In the genomic region with DNA sequence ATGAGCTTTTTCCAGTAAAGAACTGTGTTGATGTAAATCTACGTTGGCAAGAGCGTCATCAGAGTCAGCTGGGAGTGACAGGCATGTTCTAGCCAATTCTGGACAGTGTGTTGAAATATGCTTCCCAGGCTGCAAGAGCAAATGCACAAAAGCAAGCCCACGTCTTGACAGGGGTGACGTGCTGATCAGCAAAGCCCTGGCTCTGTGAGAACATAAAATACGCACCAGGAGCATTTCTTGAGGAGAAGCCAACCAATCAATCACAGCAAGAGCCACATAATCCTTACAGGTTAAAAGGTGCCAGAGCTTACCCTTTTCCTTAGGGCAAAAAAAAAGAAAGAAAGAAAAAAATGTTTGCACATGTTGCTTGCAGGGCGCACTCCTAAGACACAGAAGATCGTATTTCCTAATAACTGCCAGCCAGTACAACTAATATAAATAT, we compare ENCODE assay signal across 10 cellular contexts.
DNase-seq lines count a peak whose midpoint lies in the region; ATAC-seq and TF ChIP-seq lines count a peak whose summit lies in the region.
"Had no signal": no experiment of that assay in that cellular context is flagged by ENCODE, and none has a peak within 500 bp of the region (broad histone marks: within the 10 kb centered on the region; RNA-seq: fewer than 3 reads in every experiment).

No MANE protein-coding gene starts in this region.

- H3K4ac ChIP-seq in mesendoderm (ENCODE audit: low read depth, low read length) = no peak overlapping the region

- H4K5ac ChIP-seq in mesendoderm (ENCODE audit: low read length) = no peak overlapping the region

- no peak overlapping the region for H2BK120ac ChIP-seq in mesendoderm (ENCODE audit: low read depth, low read length)

- no peak overlapping the region for H4K8ac ChIP-seq in mesendoderm (ENCODE audit: low read depth, low read length)

- ATAC-seq in HG03159 (IDR thresholded peaks at IDR 0.05; ENCODE audit: unreplicated experiment) = no peak
- no peak for ATAC-seq in GM19467 (IDR thresholded peaks at IDR 0.05; ENCODE audit: unreplicated experiment)

- DNase-seq in Daoy (ENCODE audit: low read depth) (peak; percentile 68), fibroblast of villous mesenchyme (ENCODE audit: low read depth) (peak; percentile 96), renal cortical epithelial cell (ENCODE audit: low read depth) (peak; percentile 82), mesendoderm (no peak)
- DNase-seq in activated CD4-positive, alpha-beta T cell treated with anti-CD3 and anti-CD28 coated beads, Interleukin-2, amount 50 U/mL, for 1 hour = no peak
- DNase-seq: activated T-cell treated with anti-CD3 and anti-CD28 coated beads, Interleukin-2, amount 50 U/mL, for 24 hours; stimulated activated CD4-positive, alpha-beta T cell treated with anti-CD3 and anti-CD28 coated beads, Interleukin-1b, Interleukin-23, amount 100 ng/mL, for 48 hours had no signal

- no CpG with 5 or more reads among the region's 7 CpGs for WGBS in mesendoderm (ENCODE audit: extremely low coverage, insufficient coverage, low lambda C conversion rate)

- H3K4me2 ChIP-seq in mesendoderm (ENCODE audit: low read length) = no peak overlapping the region

- H3K36me3 ChIP-seq in mesendoderm (ENCODE audit: control insufficient read depth, insufficient read depth, low read length) = no peaks in the 10 kb centered on the region

- H3K27ac ChIP-seq in mesendoderm (ENCODE audit: low read depth, low read length) = no peak overlapping the region

- no peak overlapping the region for H3K23ac ChIP-seq in mesendoderm (ENCODE audit: low read length)

- H3K18ac ChIP-seq in mesendoderm (ENCODE audit: low read length) = no peak overlapping the region

- H3K27me3 ChIP-seq in mesendoderm (ENCODE audit: insufficient read depth, low read length, poor library complexity) = no peaks in the 10 kb centered on the region

- no peaks in the 10 kb centered on the region for H3K79me2 ChIP-seq in mesendoderm (ENCODE audit: control insufficient read depth, insufficient read depth, low read length)

- peak overlapping the region; percentile 25 for H3K4me3 ChIP-seq in fibroblast of villous mesenchyme (ENCODE audit: low read depth, low read length)
- no peak overlapping the region for H3K4me3 ChIP-seq in mesendoderm (ENCODE audit: low read length)

- TF ChIP-seq CTCF in fibroblast of villous mesenchyme (IDR thresholded peaks at IDR 0.05; ENCODE audit: insufficient read depth, low read depth, low read length) = no peak

- no peak overlapping the region for H2BK5ac ChIP-seq in mesendoderm (ENCODE audit: low read length)

- no peak overlapping the region for H2AK5ac ChIP-seq in mesendoderm (ENCODE audit: low read length)

- H2BK15ac ChIP-seq in mesendoderm (replicated peaks; ENCODE audit: low read depth) = no peak overlapping the region

- H3K56ac ChIP-seq in mesendoderm (ENCODE audit: low read length) = no peak overlapping the region

- no peaks in the 10 kb centered on the region for H3K4me1 ChIP-seq in mesendoderm (ENCODE audit: control insufficient read depth, low read depth, low read length)

- no peak overlapping the region for H3K9ac ChIP-seq in mesendoderm (ENCODE audit: low read length)

- H3K79me1 ChIP-seq in mesendoderm (ENCODE audit: low read length) = no peaks in the 10 kb centered on the region

TF ChIP-seq in PFSK-1, 5 proteins besides CTCF, POLR2A, EP300 and RAD21:
- TF ChIP-seq FOXP2 (optimal IDR thresholded peaks at IDR 0.05; ENCODE audit: borderline replicate concordance, extremely low read depth, extremely low read length, insufficient read depth) (peak; percentile 85), TAF1 (IDR thresholded peaks at IDR 0.05; ENCODE audit: borderline replicate concordance, insufficient read depth, low read length) (no peak), SIN3A (IDR thresholded peaks at IDR 0.05; ENCODE audit: borderline replicate concordance, insufficient read depth, low read length) (0 out of 2 replicates have a peak, but pooled peaks have one; percentile 72), POLR2AphosphoS5 (IDR thresholded peaks at IDR 0.05; ENCODE audit: low read depth, low read length) (no peak)
- TF ChIP-seq, protein P1, sequence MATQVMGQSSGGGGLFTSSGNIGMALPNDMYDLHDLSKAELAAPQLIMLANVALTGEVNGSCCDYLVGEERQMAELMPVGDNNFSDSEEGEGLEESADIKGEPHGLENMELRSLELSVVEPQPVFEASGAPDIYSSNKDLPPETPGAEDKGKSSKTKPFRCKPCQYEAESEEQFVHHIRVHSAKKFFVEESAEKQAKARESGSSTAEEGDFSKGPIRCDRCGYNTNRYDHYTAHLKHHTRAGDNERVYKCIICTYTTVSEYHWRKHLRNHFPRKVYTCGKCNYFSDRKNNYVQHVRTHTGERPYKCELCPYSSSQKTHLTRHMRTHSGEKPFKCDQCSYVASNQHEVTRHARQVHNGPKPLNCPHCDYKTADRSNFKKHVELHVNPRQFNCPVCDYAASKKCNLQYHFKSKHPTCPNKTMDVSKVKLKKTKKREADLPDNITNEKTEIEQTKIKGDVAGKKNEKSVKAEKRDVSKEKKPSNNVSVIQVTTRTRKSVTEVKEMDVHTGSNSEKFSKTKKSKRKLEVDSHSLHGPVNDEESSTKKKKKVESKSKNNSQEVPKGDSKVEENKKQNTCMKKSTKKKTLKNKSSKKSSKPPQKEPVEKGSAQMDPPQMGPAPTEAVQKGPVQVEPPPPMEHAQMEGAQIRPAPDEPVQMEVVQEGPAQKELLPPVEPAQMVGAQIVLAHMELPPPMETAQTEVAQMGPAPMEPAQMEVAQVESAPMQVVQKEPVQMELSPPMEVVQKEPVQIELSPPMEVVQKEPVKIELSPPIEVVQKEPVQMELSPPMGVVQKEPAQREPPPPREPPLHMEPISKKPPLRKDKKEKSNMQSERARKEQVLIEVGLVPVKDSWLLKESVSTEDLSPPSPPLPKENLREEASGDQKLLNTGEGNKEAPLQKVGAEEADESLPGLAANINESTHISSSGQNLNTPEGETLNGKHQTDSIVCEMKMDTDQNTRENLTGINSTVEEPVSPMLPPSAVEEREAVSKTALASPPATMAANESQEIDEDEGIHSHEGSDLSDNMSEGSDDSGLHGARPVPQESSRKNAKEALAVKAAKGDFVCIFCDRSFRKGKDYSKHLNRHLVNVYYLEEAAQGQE (IDR thresholded peaks at IDR 0.05; ENCODE audit: insufficient read depth in 1 of 2, low read depth in 2 of 2, low read length in 2 of 2) = no peak

Comparison
In these comparisons a context has a peak if more than half of its experiments do, and no peak if none do; other contexts are left out.
1. DNase-seq: peak in Daoy (single experiment), fibroblast of villous mesenchyme (single experiment) and renal cortical epithelial cell (single experiment); none in mesendoderm (single experiment) and activated CD4-positive, alpha-beta T cell treated with anti-CD3 and anti-CD28 coated beads, Interleukin-2, amount 50 U/mL, for 1 hour (single experiment).